Comparison of ENCODE assay signal across 31 cellular contexts in genomic region chr16:1791256-1791942, GRCh38. TPM values are rescaled to one million over a fixed set of nuclear protein-coding genes. Genes with fewer than 3 reads are reported as not detected.
DNase-seq lines count a peak whose midpoint lies in the region; ATAC-seq, FAIRE-seq and TF ChIP-seq lines count a peak whose summit lies in the region.
"Had no signal": no experiment of that assay in that cellular context is flagged by ENCODE, and none has a peak within 500 bp of the region (broad histone marks: within the 10 kb centered on the region; RNA-seq: fewer than 3 reads in every experiment).

No MANE protein-coding gene starts in this region.

- peaks cover 3% of the 10 kb centered on the region for H3K79me2 ChIP-seq in HepG2 (ENCODE audit: insufficient read depth, low read length)

- H3K9me3 ChIP-seq in right cardiac atrium (ENCODE audit: control insufficient read depth, low read length) (no peaks in the 10 kb centered on the region), left ventricle myocardium inferior (replicated peaks) (no peaks in the 10 kb centered on the region), HepG2 (ENCODE audit: low read length) (no peaks in the 10 kb centered on the region), spleen (no peaks in the 10 kb centered on the region)
- H3K9me3 ChIP-seq: BE2C, esophagus squamous epithelium, heart left ventricle had no signal

- no peak overlapping the region for H2AFZ ChIP-seq in HepG2 (ENCODE audit: low read length)
- H2AFZ ChIP-seq: PC-9 had no signal

- DNase-seq in right cardiac atrium (peak in 2 of 3 donors; percentile 25 to 54), left ventricle myocardium inferior (no peak), RWPE1 (ENCODE audit: low spot score) (no peak), HepG2 (ENCODE audit: low spot score) (no peak), spleen (peak; percentile 64), SHP77 treated with DMSO at 0.1 percent for 48 hours (lab: John Stamatoyannopoulos, UW) (no peak), C1 segment of cervical spinal cord (lab: John Stamatoyannopoulos, UW) (no peak), occipital lobe (lab: John Stamatoyannopoulos, UW) (no peak)
- DNase-seq: ACHN; activated CD4-positive, alpha-beta T cell treated with anti-CD3 and anti-CD28 coated beads for 4 hours; activated CD8-positive, alpha-beta memory T cell treated with anti-CD3 and anti-CD28 coated beads for 24 hours; activated effector memory CD4-positive, alpha-beta T cell treated with Interleukin-2 at 50 U/mL for 16 hours; activated T-cell treated with anti-CD3 and anti-CD28 coated beads for 4 hours; BE2C; central memory CD4-positive, alpha-beta T cell; DMS 273 treated with DMSO at 0.1 percent for 48 hours; EL; esophagus squamous epithelium; foreskin keratinocyte; Kasumi-1; NCI-H1417; NCI-H2029 treated with DMSO at 0.1 percent for 48 hours; NCI-H2227 treated with DMSO at 0.1 percent for 48 hours; NCI-H69; PC-9; SIG-M5; SW 1271 had no signal

- TF ChIP-seq POLR2A in HepG2 (IDR thresholded peaks at IDR 0.05; ENCODE audit: insufficient read depth in 1 of 2, low read depth in 2 of 2, low read length in 2 of 2), result no peak
- TF ChIP-seq POLR2A in spleen (IDR thresholded peaks at IDR 0.05), result no peak

- WGBS in right cardiac atrium, result 94% methylated on average over 53 of the region's 53 CpGs
- WGBS in HepG2 (ENCODE audit: low lambda C conversion rate), result 91% methylated on average over 11 of the region's 53 CpGs
- 92 to 96% (median 95%) methylated on average over 35 to 53 of the region's 53 CpGs for WGBS in spleen, 5 donors

- no peak overlapping the region for H3K4me2 ChIP-seq in HepG2 (ENCODE audit: low read depth, low read length)
- H3K4me2 ChIP-seq: PC-9 had no signal

- H3K27ac ChIP-seq in right cardiac atrium (ENCODE audit: low read length) (no peak overlapping the region), left ventricle myocardium inferior (replicated peaks) (no peak overlapping the region), RWPE1 (0 out of 2 replicates have a peak overlapping the region, but pooled peaks have one; percentile 5), HepG2 (ENCODE audit: extremely low read length, insufficient read depth, low read length) (no peak overlapping the region), spleen (no peak overlapping the region)
- H3K27ac ChIP-seq: esophagus squamous epithelium, foreskin keratinocyte, heart left ventricle, PC-9 had no signal

- peaks cover 42% of the 10 kb centered on the region for H3K36me3 ChIP-seq in left ventricle myocardium inferior
- peaks cover 3 to 4% of the 10 kb centered on the region in 2 experiments; a peak in 3 of 5 replicates for H3K36me3 ChIP-seq in HepG2 (replicated peaks in 1 of 2; ENCODE audit: control insufficient read depth in 1 of 2, insufficient read depth in 2 of 2, low read length in 2 of 2)
- peaks cover 0 to 65% (median 53%) of the 10 kb centered on the region in 6 donors for H3K36me3 ChIP-seq in spleen

- ATAC-seq in right cardiac atrium (no peak), HepG2 (no peak)
- ATAC-seq: foreskin keratinocyte; heart left ventricle; stimulated activated memory B cell treated with anti-CD40 and anti-IgM and Interleukin-4, amounts not matched to agents 10 μg/mL and 1 μg/mL and 100 μg/mL, for 72 hours had no signal

- TF ChIP-seq EP300 in HepG2 (IDR thresholded peaks at IDR 0.05; ENCODE audit: low read depth in 2 of 2, low read length in 2 of 2) (no peak), HepG2 (CRISPR knock-in tag; IDR thresholded peaks at IDR 0.05; ENCODE audit: borderline replicate concordance) (no peak)

- H3K9ac ChIP-seq in HepG2 (ENCODE audit: insufficient read depth, low read depth, low read length), result no peak overlapping the region

- in situ Hi-C loops in HepG2 (cut with HindIII; ENCODE audit: extremely low pct_ligation_motif_present, low pct_unique_long_range_greater_than_20kb), result no loop called here

- no peak for TF ChIP-seq CTCF in left ventricle myocardium inferior (IDR thresholded peaks at IDR 0.05; ENCODE audit: borderline replicate concordance)
- no peak for TF ChIP-seq CTCF in RWPE1 (conservative IDR thresholded peaks at IDR 0.05; ENCODE audit: low read depth)
- no peak for TF ChIP-seq CTCF in HepG2 (CRISPR knock-in tag; IDR thresholded peaks at IDR 0.05)
- TF ChIP-seq CTCF in spleen (IDR thresholded peaks at IDR 0.05 in 8 of 11, conservative IDR thresholded peaks at IDR 0.05 in 3 of 11), result no peak

- POLR2A ChIA-PET in RWPE1 (lab: Yijun Ruan, JAX; ENCODE audit: low non-redundant PET), result interaction anchor here (0.9 kb wide), 1 partner anchor 9 kb away, joined by 3 read pairs; the partner anchor contains the start of genes NUBP2 and SPSB3
- POLR2A ChIA-PET in HepG2 (lab: Yijun Ruan, JAX), result interaction anchor here (5.5 kb wide), 1 partner anchor 8 kb away, joined by 57 read pairs; the partner anchor contains the start of genes NUBP2 and SPSB3

- intact Hi-C loops in right cardiac atrium (cut with DNase I) (no loop called here), left ventricle myocardium inferior (cut with micrococcal nuclease) (no loop called here), HepG2 (cut with micrococcal nuclease; ENCODE audit: unreplicated experiment) (no loop called here), spleen (cut with DNase I; ENCODE audit: low total_unique reads) (no loop called here)

- CTCF ChIA-PET in RWPE1 (lab: Yijun Ruan, JAX) (interaction anchor here (0.6 to 0.8 kb wide), 2 partner anchors 789 to 1006 kb away, joined by 3 read pairs; no protein-coding TSS in a partner anchor), HepG2 (lab: Yijun Ruan, JAX; ENCODE audit: low intra/inter-chr PET ratio, low total read pairs) (no interaction called here)

- H4K20me1 ChIP-seq in HepG2 (ENCODE audit: insufficient read depth, low read length), result no peaks in the 10 kb centered on the region

- no peaks in the 10 kb centered on the region for H3K4me1 ChIP-seq in right cardiac atrium (ENCODE audit: control insufficient read depth, insufficient read depth, low read length)
- no peaks in the 10 kb centered on the region for H3K4me1 ChIP-seq in left ventricle myocardium inferior
- peaks cover 25% of the 10 kb centered on the region for H3K4me1 ChIP-seq in HepG2 (ENCODE audit: insufficient read depth, low read length)
- peaks cover 0 to 10% (median 2%) of the 10 kb centered on the region in 6 donors for H3K4me1 ChIP-seq in spleen
- H3K4me1 ChIP-seq: BE2C, foreskin keratinocyte, heart left ventricle had no signal

- no peak for TF ChIP-seq RAD21 in HepG2 (CRISPR knock-in tag; IDR thresholded peaks at IDR 0.05)

- H3K4me3 ChIP-seq in right cardiac atrium (ENCODE audit: low read length) (no peak overlapping the region), left ventricle myocardium inferior (no peak overlapping the region), HepG2 (replicated peaks in 1 of 3; ENCODE audit: insufficient read depth in 1 of 3, low read depth in 2 of 3, low read length in 3 of 3) (no peak overlapping the region), spleen (no peak overlapping the region)
- H3K4me3 ChIP-seq: esophagus squamous epithelium, heart left ventricle, PC-9 had no signal

- H3K27me3 ChIP-seq in right cardiac atrium (ENCODE audit: control insufficient read depth, insufficient read depth) (no peaks in the 10 kb centered on the region), left ventricle myocardium inferior (ENCODE audit: low read depth) (no peaks in the 10 kb centered on the region), HepG2 (ENCODE audit: control insufficient read depth in 1 of 2, insufficient read depth in 2 of 2, low read length in 2 of 2) (no peaks in the 10 kb centered on the region), spleen (replicated peaks in 1 of 7) (no peaks in the 10 kb centered on the region)
- H3K27me3 ChIP-seq: BE2C, esophagus squamous epithelium, foreskin keratinocyte, heart left ventricle had no signal

- no peak for FAIRE-seq in HepG2 (lab: Jason Lieb, UNC)
- FAIRE-seq: endometrium, GM12891 had no signal

- BruUV-seq in HepG2 (replicated peaks; lab: Mats Ljungman, UMichigan), result no TSS peak

RNA-seq across cellular contexts. Expression of gene IGFALS, which starts 2.1 kb away (rescaled TPM):
- total RNA-seq in right cardiac atrium (not detected), left ventricle myocardium inferior (not detected), HepG2 (2016; rRNA removed; fragmentation: Illumina TruSeq; extraction: Trizol) (0.81 and 2.4 TPM in 2 replicates), spleen (under 1 TPM in 5 of 7 donors, not detected in 2; 0.21 to 0.63 (median 0.39) TPM), occipital lobe (not detected)
- polyA plus RNA-seq in right cardiac atrium (0.05 TPM), HepG2 (2011; rRNA removed) (0.34 and 0.95 TPM in 2 replicates), spleen (under 1 TPM; 0.14 to 0.19 (median 0.17) TPM)
- 0.26 and 0.30 TPM in 2 replicates for total RNA-seq in HepG2 (2016; cell fraction: cytosol; rRNA removed; fragmentation: Illumina TruSeq; extraction: Trizol; ENCODE audit: low read depth)
- 1.4 and 2.1 TPM in 2 replicates for total RNA-seq in HepG2 (2016; cell fraction: insoluble cytoplasmic fraction; rRNA removed; fragmentation: Illumina TruSeq; extraction: Trizol)
- 0.79 and 0.87 TPM in 2 replicates for total RNA-seq in HepG2 (2016; cell fraction: membrane; rRNA removed; fragmentation: Illumina TruSeq; extraction: Trizol)
- total RNA-seq in HepG2 (2016; cell fraction: nucleus; rRNA removed; fragmentation: Illumina TruSeq; extraction: Trizol), result 2.0 TPM in 2 replicates
- polyA plus RNA-seq in HepG2 (2011; cell fraction: cytosol; rRNA removed), result 0.55 and 0.68 TPM in 2 replicates
- 2.1 and 2.3 TPM in 2 replicates for polyA plus RNA-seq in HepG2 (2011; cell fraction: nucleus; rRNA removed)
- polyA plus RNA-seq in HepG2 (2012), result 0.31 and 0.49 TPM in 2 replicates
- 0.14 and 0.37 TPM in 2 replicates for polyA plus RNA-seq in HepG2 (2016; cell fraction: cytosol; fragmentation: Illumina TruSeq; extraction: Trizol; ENCODE audit: low read depth)
- 0.97 and 1.1 TPM in 2 replicates for polyA plus RNA-seq in HepG2 (2016; cell fraction: insoluble cytoplasmic fraction; fragmentation: Illumina TruSeq; extraction: Trizol; ENCODE audit: low read depth)
- polyA plus RNA-seq in HepG2 (2016; cell fraction: membrane; fragmentation: Illumina TruSeq; extraction: Trizol; ENCODE audit: low read depth), result 0.45 and 0.69 TPM in 2 replicates
- polyA plus RNA-seq in HepG2 (2016; cell fraction: nucleus; fragmentation: Illumina TruSeq; extraction: Trizol; ENCODE audit: insufficient read depth, low read depth), result 2.3 and 2.7 TPM in 2 replicates
- polyA minus RNA-seq in HepG2 (2011; rRNA and poly(A)+ RNA removed; ENCODE audit: low replicate concordance), result 1.5 TPM in 1 of 2 replicates, not detected in the other
- 0.59 TPM in 1 of 2 replicates, not detected in the other for polyA minus RNA-seq in HepG2 (2011; cell fraction: cytosol; rRNA and poly(A)+ RNA removed)
- 0.50 and 0.77 TPM in 2 replicates for polyA minus RNA-seq in HepG2 (2011; cell fraction: nucleus; rRNA and poly(A)+ RNA removed)
- total RNA-seq: esophagus squamous epithelium, foreskin keratinocyte, PC-9 had no signal
- polyA plus RNA-seq: foreskin keratinocyte had no signal

RNA-seq across cellular contexts. Expression of gene NUBP2, which starts 8.6 kb away (rescaled TPM):
- total RNA-seq in right cardiac atrium, result 10 to 100 TPM; 33.1 to 39.1 (median 35.9) TPM
- polyA plus RNA-seq in right cardiac atrium, result 45.3 TPM
- total RNA-seq in left ventricle myocardium inferior, result 36.2 TPM
- 43.8 and 61.5 TPM in 2 replicates for total RNA-seq in HepG2 (2016; rRNA removed; fragmentation: Illumina TruSeq; extraction: Trizol)
- 45.7 and 50.6 TPM in 2 replicates for total RNA-seq in HepG2 (2016; cell fraction: cytosol; rRNA removed; fragmentation: Illumina TruSeq; extraction: Trizol; ENCODE audit: low read depth)
- total RNA-seq in HepG2 (2016; cell fraction: insoluble cytoplasmic fraction; rRNA removed; fragmentation: Illumina TruSeq; extraction: Trizol), result 43.0 and 67.3 TPM in 2 replicates
- 59.0 and 63.2 TPM in 2 replicates for total RNA-seq in HepG2 (2016; cell fraction: membrane; rRNA removed; fragmentation: Illumina TruSeq; extraction: Trizol)
- 26.2 and 29.2 TPM in 2 replicates for total RNA-seq in HepG2 (2016; cell fraction: nucleus; rRNA removed; fragmentation: Illumina TruSeq; extraction: Trizol)
- polyA plus RNA-seq in HepG2 (2011; rRNA removed), result 25.7 and 33.5 TPM in 2 replicates
- 26.7 and 51.2 TPM in 2 replicates for polyA plus RNA-seq in HepG2 (2011; cell fraction: cytosol; rRNA removed)
- 80.7 and 89.5 TPM in 2 replicates for polyA plus RNA-seq in HepG2 (2011; cell fraction: nucleus; rRNA removed)
- 19.8 and 31.7 TPM in 2 replicates for polyA plus RNA-seq in HepG2 (2012)
- polyA plus RNA-seq in HepG2 (2016; cell fraction: cytosol; fragmentation: Illumina TruSeq; extraction: Trizol; ENCODE audit: low read depth), result 46.9 and 52.9 TPM in 2 replicates
- polyA plus RNA-seq in HepG2 (2016; cell fraction: insoluble cytoplasmic fraction; fragmentation: Illumina TruSeq; extraction: Trizol; ENCODE audit: low read depth), result 40.4 and 46.6 TPM in 2 replicates
- 47.2 and 53.9 TPM in 2 replicates for polyA plus RNA-seq in HepG2 (2016; cell fraction: membrane; fragmentation: Illumina TruSeq; extraction: Trizol; ENCODE audit: low read depth)
- polyA plus RNA-seq in HepG2 (2016; cell fraction: nucleus; fragmentation: Illumina TruSeq; extraction: Trizol; ENCODE audit: insufficient read depth, low read depth), result 63.4 and 63.9 TPM in 2 replicates
- polyA minus RNA-seq in HepG2 (2011; rRNA and poly(A)+ RNA removed; ENCODE audit: low replicate concordance), result 21.1 and 26.9 TPM in 2 replicates
- 14.3 and 16.7 TPM in 2 replicates for polyA minus RNA-seq in HepG2 (2011; cell fraction: cytosol; rRNA and poly(A)+ RNA removed)
- polyA minus RNA-seq in HepG2 (2011; cell fraction: nucleus; rRNA and poly(A)+ RNA removed), result 12.1 and 14.0 TPM in 2 replicates
- 100 to 1,000 TPM in 1 of 7 donors, 10 to 100 TPM in 6; 37.5 to 103 (median 44.6) TPM for total RNA-seq in spleen
- 10 to 100 TPM; 61.9 to 84.3 (median 79.3) TPM for polyA plus RNA-seq in spleen
- 37.9 TPM for total RNA-seq in occipital lobe

RNA-seq across cellular contexts. Expression of gene SPSB3, which starts 9.0 kb away (rescaled TPM):
- 10 to 100 TPM; 24.5 to 41.3 (median 34.1) TPM for total RNA-seq in right cardiac atrium
- 51.8 TPM for polyA plus RNA-seq in right cardiac atrium
- total RNA-seq in left ventricle myocardium inferior, result 36.8 TPM
- 8.2 and 13.2 TPM in 2 replicates for total RNA-seq in HepG2 (2016; rRNA removed; fragmentation: Illumina TruSeq; extraction: Trizol)
- total RNA-seq in HepG2 (2016; cell fraction: cytosol; rRNA removed; fragmentation: Illumina TruSeq; extraction: Trizol; ENCODE audit: low read depth), result 8.6 and 9.9 TPM in 2 replicates
- total RNA-seq in HepG2 (2016; cell fraction: insoluble cytoplasmic fraction; rRNA removed; fragmentation: Illumina TruSeq; extraction: Trizol), result 6.5 and 13.8 TPM in 2 replicates
- 9.4 and 12.7 TPM in 2 replicates for total RNA-seq in HepG2 (2016; cell fraction: membrane; rRNA removed; fragmentation: Illumina TruSeq; extraction: Trizol)
- 14.1 and 16.2 TPM in 2 replicates for total RNA-seq in HepG2 (2016; cell fraction: nucleus; rRNA removed; fragmentation: Illumina TruSeq; extraction: Trizol)
- 21.9 and 26.7 TPM in 2 replicates for polyA plus RNA-seq in HepG2 (2011; rRNA removed)
- polyA plus RNA-seq in HepG2 (2011; cell fraction: cytosol; rRNA removed), result 15.4 and 25.3 TPM in 2 replicates
- 142 and 184 TPM in 2 replicates for polyA plus RNA-seq in HepG2 (2011; cell fraction: nucleus; rRNA removed)
- polyA plus RNA-seq in HepG2 (2012), result 12.3 and 24.9 TPM in 2 replicates
- polyA plus RNA-seq in HepG2 (2016; cell fraction: cytosol; fragmentation: Illumina TruSeq; extraction: Trizol; ENCODE audit: low read depth), result 6.4 and 7.5 TPM in 2 replicates
- polyA plus RNA-seq in HepG2 (2016; cell fraction: insoluble cytoplasmic fraction; fragmentation: Illumina TruSeq; extraction: Trizol; ENCODE audit: low read depth), result 7.6 and 8.0 TPM in 2 replicates
- 6.8 and 7.3 TPM in 2 replicates for polyA plus RNA-seq in HepG2 (2016; cell fraction: membrane; fragmentation: Illumina TruSeq; extraction: Trizol; ENCODE audit: low read depth)
- polyA plus RNA-seq in HepG2 (2016; cell fraction: nucleus; fragmentation: Illumina TruSeq; extraction: Trizol; ENCODE audit: insufficient read depth, low read depth), result 29.9 and 32.1 TPM in 2 replicates
- 15.4 and 19.4 TPM in 2 replicates for polyA minus RNA-seq in HepG2 (2011; rRNA and poly(A)+ RNA removed; ENCODE audit: low replicate concordance)
- 4.5 and 8.0 TPM in 2 replicates for polyA minus RNA-seq in HepG2 (2011; cell fraction: cytosol; rRNA and poly(A)+ RNA removed)
- 12.4 and 13.7 TPM in 2 replicates for polyA minus RNA-seq in HepG2 (2011; cell fraction: nucleus; rRNA and poly(A)+ RNA removed)
- total RNA-seq in spleen, result 100 to 1,000 TPM in 2 of 7 donors, 10 to 100 TPM in 5; 41.4 to 114 (median 65.3) TPM
- 100 to 1,000 TPM; 111 to 266 (median 204) TPM for polyA plus RNA-seq in spleen
- 60.5 TPM for total RNA-seq in occipital lobe

RNA-seq across cellular contexts. Expression of gene MRPS34, which starts 18.5 kb away (rescaled TPM):
- 10 to 100 TPM; 53.3 to 80.0 (median 69.1) TPM for total RNA-seq in right cardiac atrium
- 91.4 TPM for polyA plus RNA-seq in right cardiac atrium
- 78.0 TPM for total RNA-seq in left ventricle myocardium inferior
- 129 and 131 TPM in 2 replicates for total RNA-seq in HepG2 (2016; rRNA removed; fragmentation: Illumina TruSeq; extraction: Trizol)
- 34.5 and 36.0 TPM in 2 replicates for total RNA-seq in HepG2 (2016; cell fraction: cytosol; rRNA removed; fragmentation: Illumina TruSeq; extraction: Trizol; ENCODE audit: low read depth)
- 130 and 146 TPM in 2 replicates for total RNA-seq in HepG2 (2016; cell fraction: insoluble cytoplasmic fraction; rRNA removed; fragmentation: Illumina TruSeq; extraction: Trizol)
- total RNA-seq in HepG2 (2016; cell fraction: membrane; rRNA removed; fragmentation: Illumina TruSeq; extraction: Trizol), result 51.5 and 64.0 TPM in 2 replicates
- total RNA-seq in HepG2 (2016; cell fraction: nucleus; rRNA removed; fragmentation: Illumina TruSeq; extraction: Trizol), result 59.6 and 64.6 TPM in 2 replicates
- 61.3 and 63.5 TPM in 2 replicates for polyA plus RNA-seq in HepG2 (2011; rRNA removed)
- 70.4 and 99.7 TPM in 2 replicates for polyA plus RNA-seq in HepG2 (2011; cell fraction: cytosol; rRNA removed)
- polyA plus RNA-seq in HepG2 (2011; cell fraction: nucleus; rRNA removed), result 83.9 and 98.7 TPM in 2 replicates
- 48.9 and 50.7 TPM in 2 replicates for polyA plus RNA-seq in HepG2 (2012)
- 42.4 and 48.9 TPM in 2 replicates for polyA plus RNA-seq in HepG2 (2016; cell fraction: cytosol; fragmentation: Illumina TruSeq; extraction: Trizol; ENCODE audit: low read depth)
- 212 and 241 TPM in 2 replicates for polyA plus RNA-seq in HepG2 (2016; cell fraction: insoluble cytoplasmic fraction; fragmentation: Illumina TruSeq; extraction: Trizol; ENCODE audit: low read depth)
- polyA plus RNA-seq in HepG2 (2016; cell fraction: membrane; fragmentation: Illumina TruSeq; extraction: Trizol; ENCODE audit: low read depth), result 59.9 and 71.5 TPM in 2 replicates
- 154 and 163 TPM in 2 replicates for polyA plus RNA-seq in HepG2 (2016; cell fraction: nucleus; fragmentation: Illumina TruSeq; extraction: Trizol; ENCODE audit: insufficient read depth, low read depth)
- polyA minus RNA-seq in HepG2 (2011; rRNA and poly(A)+ RNA removed; ENCODE audit: low replicate concordance), result 27.6 and 50.7 TPM in 2 replicates
- polyA minus RNA-seq in HepG2 (2011; cell fraction: cytosol; rRNA and poly(A)+ RNA removed), result 25.2 and 30.8 TPM in 2 replicates
- polyA minus RNA-seq in HepG2 (2011; cell fraction: nucleus; rRNA and poly(A)+ RNA removed), result 21.9 and 29.5 TPM in 2 replicates
- 10 to 100 TPM; 49.9 to 66.8 (median 62.3) TPM for total RNA-seq in spleen
- polyA plus RNA-seq in spleen, result 100 to 1,000 TPM; 133 to 157 (median 134) TPM
- total RNA-seq in occipital lobe, result 30.6 TPM

RNA-seq across cellular contexts. Expression of gene EME2, which starts 18.8 kb away (rescaled TPM):
- total RNA-seq in right cardiac atrium (10 to 100 TPM in 2 of 4 donors, 1 to 10 TPM in 2; 8.1 to 11.3 (median 9.8) TPM), left ventricle myocardium inferior (7.4 TPM), HepG2 (2016; rRNA removed; fragmentation: Illumina TruSeq; extraction: Trizol) (1.7 and 7.6 TPM in 2 replicates), spleen (10 to 100 TPM; 17.8 to 41.3 (median 28.8) TPM), occipital lobe (6.9 TPM)
- polyA plus RNA-seq in right cardiac atrium (6.3 TPM), HepG2 (2011; rRNA removed) (4.4 and 6.5 TPM in 2 replicates), spleen (10 to 100 TPM in 2 of 3 donors, 1 to 10 TPM in 1; 5.1 to 22.4 (median 13.8) TPM)
- total RNA-seq in HepG2 (2016; cell fraction: cytosol; rRNA removed; fragmentation: Illumina TruSeq; extraction: Trizol; ENCODE audit: low read depth), result 0.79 and 1.3 TPM in 2 replicates
- 1.7 and 6.0 TPM in 2 replicates for total RNA-seq in HepG2 (2016; cell fraction: insoluble cytoplasmic fraction; rRNA removed; fragmentation: Illumina TruSeq; extraction: Trizol)
- 1.2 TPM in 2 replicates for total RNA-seq in HepG2 (2016; cell fraction: membrane; rRNA removed; fragmentation: Illumina TruSeq; extraction: Trizol)
- total RNA-seq in HepG2 (2016; cell fraction: nucleus; rRNA removed; fragmentation: Illumina TruSeq; extraction: Trizol), result 7.8 and 8.4 TPM in 2 replicates
- 1.3 and 2.0 TPM in 2 replicates for polyA plus RNA-seq in HepG2 (2011; cell fraction: cytosol; rRNA removed)
- 81.3 and 90.4 TPM in 2 replicates for polyA plus RNA-seq in HepG2 (2011; cell fraction: nucleus; rRNA removed)
- 3.4 and 4.5 TPM in 2 replicates for polyA plus RNA-seq in HepG2 (2012)
- polyA plus RNA-seq in HepG2 (2016; cell fraction: cytosol; fragmentation: Illumina TruSeq; extraction: Trizol; ENCODE audit: low read depth), result 0.23 and 0.36 TPM in 2 replicates
- polyA plus RNA-seq in HepG2 (2016; cell fraction: insoluble cytoplasmic fraction; fragmentation: Illumina TruSeq; extraction: Trizol; ENCODE audit: low read depth), result 1.7 and 2.2 TPM in 2 replicates
- polyA plus RNA-seq in HepG2 (2016; cell fraction: membrane; fragmentation: Illumina TruSeq; extraction: Trizol; ENCODE audit: low read depth), result 0.51 and 0.65 TPM in 2 replicates
- polyA plus RNA-seq in HepG2 (2016; cell fraction: nucleus; fragmentation: Illumina TruSeq; extraction: Trizol; ENCODE audit: insufficient read depth, low read depth), result 31.9 and 34.1 TPM in 2 replicates
- 5.2 and 6.5 TPM in 2 replicates for polyA minus RNA-seq in HepG2 (2011; rRNA and poly(A)+ RNA removed; ENCODE audit: low replicate concordance)
- polyA minus RNA-seq in HepG2 (2011; cell fraction: cytosol; rRNA and poly(A)+ RNA removed), result 0.79 and 1.3 TPM in 2 replicates
- 17.7 and 19.7 TPM in 2 replicates for polyA minus RNA-seq in HepG2 (2011; cell fraction: nucleus; rRNA and poly(A)+ RNA removed)

Comparison
In these comparisons a context has a peak if more than half of its experiments do, and no peak if none do; other contexts are left out.
1. DNase-seq: peak in right cardiac atrium (2 of 3) and spleen (single experiment); none in left ventricle myocardium inferior (single experiment), RWPE1 (single experiment), HepG2 (single experiment), SHP77 treated with DMSO at 0.1 percent for 48 hours (single experiment), C1 segment of cervical spinal cord (0 of 14) and occipital lobe (single experiment).